In genomic region chr10:116490028-116490662, GRCh38 we compare ENCODE assay signal across 8 cellular contexts. TPM values are rescaled to one million over a fixed set of nuclear protein-coding genes. Genes with fewer than 3 reads are reported as not detected.
DNase-seq lines count a peak whose midpoint lies in the region; ATAC-seq and TF ChIP-seq lines count a peak whose summit lies in the region.

No MANE protein-coding gene starts in this region.

- no peak for ATAC-seq in GM21717 (IDR thresholded peaks at IDR 0.05; ENCODE audit: unreplicated experiment)
- ATAC-seq in activated CD8-positive, alpha-beta memory T cell treated with anti-CD3 and anti-CD28 coated beads, Interleukin-2, amount 10 ng/mL, durations not matched to agents 7 days and 5 days: no peak

- no peak overlapping the region for H3K27ac Mint-ChIP-seq in glutamatergic neuron (ENCODE audit: unreplicated experiment)
- H3K27ac Mint-ChIP-seq in activated CD8-positive, alpha-beta memory T cell treated with anti-CD3 and anti-CD28 coated beads, Interleukin-2, amount 10 ng/mL, durations not matched to agents 7 days and 5 days: no peak overlapping the region

- CTCF ChIA-PET in RWPE1 (lab: Yijun Ruan, JAX): interaction anchor here (0.6 to 1.4 kb wide), 5 partner anchors 14 to 844 kb away, joined by 3 read pairs; no protein-coding TSS in a partner anchor
- CTCF ChIA-PET in activated CD8-positive, alpha-beta memory T cell treated with anti-CD3 and anti-CD28 coated beads, Interleukin-2, amount 10 ng/mL, durations not matched to agents 7 days and 5 days (lab: Charles Lee): interaction anchor here (0.9 kb wide), 1 partner anchor 15 kb away, joined by 3 read pairs; no protein-coding TSS in a partner anchor

- DNase-seq in COR-L47 (lab: John Stamatoyannopoulos, UW): peak; percentile 1
- DNase-seq in H4 (ENCODE audit: low spot score): peak; percentile 9
- peak; percentile 59 for DNase-seq in RWPE1 (ENCODE audit: low spot score)
- DNase-seq in glutamatergic neuron: no peak
- DNase-seq in NCI-H128 (lab: John Stamatoyannopoulos, UW; ENCODE audit: unreplicated experiment): no peak
- no peak for DNase-seq in HPDE6-E6E7 (ENCODE audit: extremely low spot score)
- DNase-seq in activated CD8-positive, alpha-beta memory T cell treated with anti-CD3 and anti-CD28 coated beads, Interleukin-2, amount 10 ng/mL, durations not matched to agents 7 days and 5 days: no peak

- TF ChIP-seq CTCF in RWPE1 (conservative IDR thresholded peaks at IDR 0.05; ENCODE audit: low read depth) (peak; percentile 74), glutamatergic neuron (IDR thresholded peaks at IDR 0.05; ENCODE audit: partially characterized antibody, unreplicated experiment) (peak; percentile 90)

- peaks cover 5% of the 10 kb centered on the region for H3K27me3 Mint-ChIP-seq in glutamatergic neuron (ENCODE audit: unreplicated experiment)
- no peaks in the 10 kb centered on the region for H3K27me3 Mint-ChIP-seq in activated CD8-positive, alpha-beta memory T cell treated with anti-CD3 and anti-CD28 coated beads, Interleukin-2, amount 10 ng/mL, durations not matched to agents 7 days and 5 days

- H3K4me1 Mint-ChIP-seq in glutamatergic neuron (ENCODE audit: low read depth, unreplicated experiment): peaks cover 2% of the 10 kb centered on the region
- no peaks in the 10 kb centered on the region for H3K4me1 Mint-ChIP-seq in activated CD8-positive, alpha-beta memory T cell treated with anti-CD3 and anti-CD28 coated beads, Interleukin-2, amount 10 ng/mL, durations not matched to agents 7 days and 5 days

- H3K4me3 Mint-ChIP-seq in glutamatergic neuron (ENCODE audit: unreplicated experiment): no peak overlapping the region
- H3K4me3 Mint-ChIP-seq in activated CD8-positive, alpha-beta memory T cell treated with anti-CD3 and anti-CD28 coated beads, Interleukin-2, amount 10 ng/mL, durations not matched to agents 7 days and 5 days: no peak overlapping the region

- H3K9me3 Mint-ChIP-seq in glutamatergic neuron (ENCODE audit: unreplicated experiment): peaks cover 4% of the 10 kb centered on the region
- no peaks in the 10 kb centered on the region for H3K9me3 Mint-ChIP-seq in activated CD8-positive, alpha-beta memory T cell treated with anti-CD3 and anti-CD28 coated beads, Interleukin-2, amount 10 ng/mL, durations not matched to agents 7 days and 5 days (ENCODE audit: low read depth)

- POLR2A ChIA-PET in RWPE1 (lab: Yijun Ruan, JAX; ENCODE audit: low non-redundant PET): no interaction called here

- H3K27ac ChIP-seq in RWPE1: no peak overlapping the region

- no peaks in the 10 kb centered on the region for H3K36me3 Mint-ChIP-seq in glutamatergic neuron (ENCODE audit: unreplicated experiment)
- no peaks in the 10 kb centered on the region for H3K36me3 Mint-ChIP-seq in activated CD8-positive, alpha-beta memory T cell treated with anti-CD3 and anti-CD28 coated beads, Interleukin-2, amount 10 ng/mL, durations not matched to agents 7 days and 5 days

RNA-seq across cellular contexts. Expression of gene PNLIP, which starts 55.6 kb away (rescaled TPM):
- not detected in 2 replicates for total RNA-seq in H4 (2014; rRNA removed; shearing (Covaris generic))
- not detected for total RNA-seq in glutamatergic neuron (ENCODE audit: unreplicated experiment)
- not detected for total RNA-seq in activated CD8-positive, alpha-beta memory T cell treated with anti-CD3 and anti-CD28 coated beads, Interleukin-2, amount 10 ng/mL, durations not matched to agents 7 days and 5 days

Comparison
In these comparisons a context has a peak if more than half of its experiments do, and no peak if none do; other contexts are left out.
1. DNase-seq: peak in COR-L47 (single experiment), H4 (single experiment) and RWPE1 (single experiment); none in glutamatergic neuron (single experiment), NCI-H128 (single experiment), HPDE6-E6E7 (single experiment) and activated CD8-positive, alpha-beta memory T cell treated with anti-CD3 and anti-CD28 coated beads, Interleukin-2, amount 10 ng/mL, durations not matched to agents 7 days and 5 days (single experiment).